Comparison of ENCODE assay signal across 1 cellular context in the genomic region with DNA sequence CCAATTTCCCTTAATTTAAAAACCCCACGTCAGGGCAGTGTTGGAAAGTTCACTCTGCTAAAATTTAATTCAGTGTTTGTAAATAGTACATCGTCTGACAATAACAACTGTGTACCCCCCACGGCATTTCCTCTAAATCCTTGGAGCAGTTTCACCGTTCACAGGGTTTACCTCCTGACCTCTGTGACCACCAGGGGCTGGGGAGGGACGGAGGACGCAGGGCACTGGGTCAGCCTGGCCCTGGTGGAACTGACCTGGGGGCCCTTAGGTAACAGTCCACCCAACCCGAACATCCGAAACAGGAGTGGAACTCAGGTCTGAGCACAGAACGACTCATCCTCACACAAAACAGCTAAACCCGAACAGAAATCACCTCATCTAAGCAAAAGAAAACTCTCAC.
TF ChIP-seq lines count a peak whose summit lies in the region.

No MANE protein-coding gene starts in this region.

TF ChIP-seq in HepG2, 621 proteins besides CTCF, POLR2A, EP300 and RAD21 (continues in another document):
- TF ChIP-seq, protein P1, sequence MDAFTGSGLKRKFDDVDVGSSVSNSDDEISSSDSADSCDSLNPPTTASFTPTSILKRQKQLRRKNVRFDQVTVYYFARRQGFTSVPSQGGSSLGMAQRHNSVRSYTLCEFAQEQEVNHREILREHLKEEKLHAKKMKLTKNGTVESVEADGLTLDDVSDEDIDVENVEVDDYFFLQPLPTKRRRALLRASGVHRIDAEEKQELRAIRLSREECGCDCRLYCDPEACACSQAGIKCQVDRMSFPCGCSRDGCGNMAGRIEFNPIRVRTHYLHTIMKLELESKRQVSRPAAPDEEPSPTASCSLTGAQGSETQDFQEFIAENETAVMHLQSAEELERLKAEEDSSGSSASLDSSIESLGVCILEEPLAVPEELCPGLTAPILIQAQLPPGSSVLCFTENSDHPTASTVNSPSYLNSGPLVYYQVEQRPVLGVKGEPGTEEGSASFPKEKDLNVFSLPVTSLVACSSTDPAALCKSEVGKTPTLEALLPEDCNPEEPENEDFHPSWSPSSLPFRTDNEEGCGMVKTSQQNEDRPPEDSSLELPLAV (CRISPR knock-in tag; conservative IDR thresholded peaks at IDR 0.05; ENCODE audit: low read depth): no peak
- no peak for TF ChIP-seq RFXAP (CRISPR knock-in tag; IDR thresholded peaks at IDR 0.05; ENCODE audit: borderline replicate concordance)
- no peak for TF ChIP-seq DMAP1 (CRISPR knock-in tag; IDR thresholded peaks at IDR 0.05)
- TF ChIP-seq MAFK (conservative IDR thresholded peaks at IDR 0.05 in 1 of 2, IDR thresholded peaks at IDR 0.05 in 1 of 2; ENCODE audit: low read length in 2 of 2): no peak
- no peak for TF ChIP-seq ZNF784 (CRISPR knock-in tag; IDR thresholded peaks at IDR 0.05; ENCODE audit: borderline replicate concordance)
- TF ChIP-seq ZFP37 (CRISPR knock-in tag; IDR thresholded peaks at IDR 0.05; ENCODE audit: borderline replicate concordance): 0 out of 2 replicates have a peak, but pooled peaks have one; percentile 45
- peak; percentile 57; the same call in 1 of the 2 replicates for TF ChIP-seq NR2F6 (IDR thresholded peaks at IDR 0.05)
- 0 out of 2 replicates have a peak, but pooled peaks have one; percentile 35 for TF ChIP-seq NR2F6 (CRISPR knock-in tag; IDR thresholded peaks at IDR 0.05)
- no peak for TF ChIP-seq NFKBIZ (CRISPR knock-in tag; IDR thresholded peaks at IDR 0.05)
- TF ChIP-seq TBL1XR1 (IDR thresholded peaks at IDR 0.05; ENCODE audit: borderline replicate concordance, low read length, partially characterized antibody): no peak
- no peak for TF ChIP-seq ZNF598 (CRISPR knock-in tag; IDR thresholded peaks at IDR 0.05; ENCODE audit: borderline replicate concordance)
- TF ChIP-seq, protein P2, sequence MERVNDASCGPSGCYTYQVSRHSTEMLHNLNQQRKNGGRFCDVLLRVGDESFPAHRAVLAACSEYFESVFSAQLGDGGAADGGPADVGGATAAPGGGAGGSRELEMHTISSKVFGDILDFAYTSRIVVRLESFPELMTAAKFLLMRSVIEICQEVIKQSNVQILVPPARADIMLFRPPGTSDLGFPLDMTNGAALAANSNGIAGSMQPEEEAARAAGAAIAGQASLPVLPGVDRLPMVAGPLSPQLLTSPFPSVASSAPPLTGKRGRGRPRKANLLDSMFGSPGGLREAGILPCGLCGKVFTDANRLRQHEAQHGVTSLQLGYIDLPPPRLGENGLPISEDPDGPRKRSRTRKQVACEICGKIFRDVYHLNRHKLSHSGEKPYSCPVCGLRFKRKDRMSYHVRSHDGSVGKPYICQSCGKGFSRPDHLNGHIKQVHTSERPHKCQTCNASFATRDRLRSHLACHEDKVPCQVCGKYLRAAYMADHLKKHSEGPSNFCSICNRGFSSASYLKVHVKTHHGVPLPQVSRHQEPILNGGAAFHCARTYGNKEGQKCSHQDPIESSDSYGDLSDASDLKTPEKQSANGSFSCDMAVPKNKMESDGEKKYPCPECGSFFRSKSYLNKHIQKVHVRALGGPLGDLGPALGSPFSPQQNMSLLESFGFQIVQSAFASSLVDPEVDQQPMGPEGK (CRISPR knock-in tag; IDR thresholded peaks at IDR 0.05): peak; percentile 67
- TF ChIP-seq ZNF432 (CRISPR knock-in tag; IDR thresholded peaks at IDR 0.05; ENCODE audit: borderline replicate concordance): no peak
- TF ChIP-seq, protein P3, sequence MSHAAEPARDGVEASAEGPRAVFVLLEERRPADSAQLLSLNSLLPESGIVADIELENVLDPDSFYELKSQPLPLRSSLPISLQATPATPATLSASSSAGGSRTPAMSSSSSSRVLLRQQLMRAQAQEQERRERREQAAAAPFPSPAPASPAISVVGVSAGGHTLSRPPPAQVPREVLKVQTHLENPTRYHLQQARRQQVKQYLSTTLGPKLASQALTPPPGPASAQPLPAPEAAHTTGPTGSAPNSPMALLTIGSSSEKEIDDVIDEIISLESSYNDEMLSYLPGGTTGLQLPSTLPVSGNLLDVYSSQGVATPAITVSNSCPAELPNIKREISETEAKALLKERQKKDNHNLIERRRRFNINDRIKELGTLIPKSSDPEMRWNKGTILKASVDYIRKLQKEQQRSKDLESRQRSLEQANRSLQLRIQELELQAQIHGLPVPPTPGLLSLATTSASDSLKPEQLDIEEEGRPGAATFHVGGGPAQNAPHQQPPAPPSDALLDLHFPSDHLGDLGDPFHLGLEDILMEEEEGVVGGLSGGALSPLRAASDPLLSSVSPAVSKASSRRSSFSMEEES (CRISPR knock-in tag; IDR thresholded peaks at IDR 0.05): no peak
- no peak for TF ChIP-seq MEIS2 (CRISPR knock-in tag; IDR thresholded peaks at IDR 0.05)
- TF ChIP-seq IRF2 (CRISPR knock-in tag; IDR thresholded peaks at IDR 0.05): no peak
- TF ChIP-seq, protein P4, sequence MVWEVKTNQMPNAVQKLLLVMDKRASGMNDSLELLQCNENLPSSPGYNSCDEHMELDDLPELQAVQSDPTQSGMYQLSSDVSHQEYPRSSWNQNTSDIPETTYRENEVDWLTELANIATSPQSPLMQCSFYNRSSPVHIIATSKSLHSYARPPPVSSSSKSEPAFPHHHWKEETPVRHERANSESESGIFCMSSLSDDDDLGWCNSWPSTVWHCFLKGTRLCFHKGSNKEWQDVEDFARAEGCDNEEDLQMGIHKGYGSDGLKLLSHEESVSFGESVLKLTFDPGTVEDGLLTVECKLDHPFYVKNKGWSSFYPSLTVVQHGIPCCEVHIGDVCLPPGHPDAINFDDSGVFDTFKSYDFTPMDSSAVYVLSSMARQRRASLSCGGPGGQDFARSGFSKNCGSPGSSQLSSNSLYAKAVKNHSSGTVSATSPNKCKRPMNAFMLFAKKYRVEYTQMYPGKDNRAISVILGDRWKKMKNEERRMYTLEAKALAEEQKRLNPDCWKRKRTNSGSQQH (CRISPR knock-in tag; IDR thresholded peaks at IDR 0.05; ENCODE audit: low read depth): no peak
- no peak for TF ChIP-seq U2AF2 (IDR thresholded peaks at IDR 0.05; ENCODE audit: low read depth, low read length)
- TF ChIP-seq ZNF563 (CRISPR knock-in tag; IDR thresholded peaks at IDR 0.05): no peak
- TF ChIP-seq SP5 (CRISPR knock-in tag; IDR thresholded peaks at IDR 0.05; ENCODE audit: borderline replicate concordance, low read depth): no peak
- no peak for TF ChIP-seq ZNF18 (CRISPR knock-in tag; IDR thresholded peaks at IDR 0.05; ENCODE audit: insufficient replicate concordance)
- no peak for TF ChIP-seq MTERF4 (CRISPR knock-in tag; IDR thresholded peaks at IDR 0.05)
- no peak for TF ChIP-seq SKI (IDR thresholded peaks at IDR 0.05; ENCODE audit: partially characterized antibody)
- peak; percentile 39; the same call in 1 of the 2 replicates for TF ChIP-seq MEF2D (CRISPR knock-in tag; IDR thresholded peaks at IDR 0.05)
- no peak for TF ChIP-seq SNAPC2 (CRISPR knock-in tag; IDR thresholded peaks at IDR 0.05)
- no peak for TF ChIP-seq RELA (CRISPR knock-in tag; IDR thresholded peaks at IDR 0.05)
- TF ChIP-seq, protein P5, sequence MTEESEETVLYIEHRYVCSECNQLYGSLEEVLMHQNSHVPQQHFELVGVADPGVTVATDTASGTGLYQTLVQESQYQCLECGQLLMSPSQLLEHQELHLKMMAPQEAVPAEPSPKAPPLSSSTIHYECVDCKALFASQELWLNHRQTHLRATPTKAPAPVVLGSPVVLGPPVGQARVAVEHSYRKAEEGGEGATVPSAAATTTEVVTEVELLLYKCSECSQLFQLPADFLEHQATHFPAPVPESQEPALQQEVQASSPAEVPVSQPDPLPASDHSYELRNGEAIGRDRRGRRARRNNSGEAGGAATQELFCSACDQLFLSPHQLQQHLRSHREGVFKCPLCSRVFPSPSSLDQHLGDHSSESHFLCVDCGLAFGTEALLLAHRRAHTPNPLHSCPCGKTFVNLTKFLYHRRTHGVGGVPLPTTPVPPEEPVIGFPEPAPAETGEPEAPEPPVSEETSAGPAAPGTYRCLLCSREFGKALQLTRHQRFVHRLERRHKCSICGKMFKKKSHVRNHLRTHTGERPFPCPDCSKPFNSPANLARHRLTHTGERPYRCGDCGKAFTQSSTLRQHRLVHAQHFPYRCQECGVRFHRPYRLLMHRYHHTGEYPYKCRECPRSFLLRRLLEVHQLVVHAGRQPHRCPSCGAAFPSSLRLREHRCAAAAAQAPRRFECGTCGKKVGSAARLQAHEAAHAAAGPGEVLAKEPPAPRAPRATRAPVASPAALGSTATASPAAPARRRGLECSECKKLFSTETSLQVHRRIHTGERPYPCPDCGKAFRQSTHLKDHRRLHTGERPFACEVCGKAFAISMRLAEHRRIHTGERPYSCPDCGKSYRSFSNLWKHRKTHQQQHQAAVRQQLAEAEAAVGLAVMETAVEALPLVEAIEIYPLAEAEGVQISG (CRISPR knock-in tag; IDR thresholded peaks at IDR 0.05): no peak
- TF ChIP-seq ZSCAN5A (CRISPR knock-in tag; IDR thresholded peaks at IDR 0.05; ENCODE audit: borderline replicate concordance): no peak
- TF ChIP-seq, protein P6, sequence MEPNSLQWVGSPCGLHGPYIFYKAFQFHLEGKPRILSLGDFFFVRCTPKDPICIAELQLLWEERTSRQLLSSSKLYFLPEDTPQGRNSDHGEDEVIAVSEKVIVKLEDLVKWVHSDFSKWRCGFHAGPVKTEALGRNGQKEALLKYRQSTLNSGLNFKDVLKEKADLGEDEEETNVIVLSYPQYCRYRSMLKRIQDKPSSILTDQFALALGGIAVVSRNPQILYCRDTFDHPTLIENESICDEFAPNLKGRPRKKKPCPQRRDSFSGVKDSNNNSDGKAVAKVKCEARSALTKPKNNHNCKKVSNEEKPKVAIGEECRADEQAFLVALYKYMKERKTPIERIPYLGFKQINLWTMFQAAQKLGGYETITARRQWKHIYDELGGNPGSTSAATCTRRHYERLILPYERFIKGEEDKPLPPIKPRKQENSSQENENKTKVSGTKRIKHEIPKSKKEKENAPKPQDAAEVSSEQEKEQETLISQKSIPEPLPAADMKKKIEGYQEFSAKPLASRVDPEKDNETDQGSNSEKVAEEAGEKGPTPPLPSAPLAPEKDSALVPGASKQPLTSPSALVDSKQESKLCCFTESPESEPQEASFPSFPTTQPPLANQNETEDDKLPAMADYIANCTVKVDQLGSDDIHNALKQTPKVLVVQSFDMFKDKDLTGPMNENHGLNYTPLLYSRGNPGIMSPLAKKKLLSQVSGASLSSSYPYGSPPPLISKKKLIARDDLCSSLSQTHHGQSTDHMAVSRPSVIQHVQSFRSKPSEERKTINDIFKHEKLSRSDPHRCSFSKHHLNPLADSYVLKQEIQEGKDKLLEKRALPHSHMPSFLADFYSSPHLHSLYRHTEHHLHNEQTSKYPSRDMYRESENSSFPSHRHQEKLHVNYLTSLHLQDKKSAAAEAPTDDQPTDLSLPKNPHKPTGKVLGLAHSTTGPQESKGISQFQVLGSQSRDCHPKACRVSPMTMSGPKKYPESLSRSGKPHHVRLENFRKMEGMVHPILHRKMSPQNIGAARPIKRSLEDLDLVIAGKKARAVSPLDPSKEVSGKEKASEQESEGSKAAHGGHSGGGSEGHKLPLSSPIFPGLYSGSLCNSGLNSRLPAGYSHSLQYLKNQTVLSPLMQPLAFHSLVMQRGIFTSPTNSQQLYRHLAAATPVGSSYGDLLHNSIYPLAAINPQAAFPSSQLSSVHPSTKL (CRISPR knock-in tag; IDR thresholded peaks at IDR 0.05): no peak
- TF ChIP-seq KDM2A (CRISPR knock-in tag; IDR thresholded peaks at IDR 0.05; ENCODE audit: borderline replicate concordance, low read depth): no peak; the same call in 1 of the 2 replicates
- TF ChIP-seq, protein P7, sequence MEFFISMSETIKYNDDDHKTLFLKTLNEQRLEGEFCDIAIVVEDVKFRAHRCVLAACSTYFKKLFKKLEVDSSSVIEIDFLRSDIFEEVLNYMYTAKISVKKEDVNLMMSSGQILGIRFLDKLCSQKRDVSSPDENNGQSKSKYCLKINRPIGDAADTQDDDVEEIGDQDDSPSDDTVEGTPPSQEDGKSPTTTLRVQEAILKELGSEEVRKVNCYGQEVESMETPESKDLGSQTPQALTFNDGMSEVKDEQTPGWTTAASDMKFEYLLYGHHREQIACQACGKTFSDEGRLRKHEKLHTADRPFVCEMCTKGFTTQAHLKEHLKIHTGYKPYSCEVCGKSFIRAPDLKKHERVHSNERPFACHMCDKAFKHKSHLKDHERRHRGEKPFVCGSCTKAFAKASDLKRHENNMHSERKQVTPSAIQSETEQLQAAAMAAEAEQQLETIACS (CRISPR knock-in tag; IDR thresholded peaks at IDR 0.05): no peak
- no peak for TF ChIP-seq LBX2 (CRISPR knock-in tag; IDR thresholded peaks at IDR 0.05; ENCODE audit: borderline replicate concordance)
- TF ChIP-seq ZNF263 (CRISPR knock-in tag; IDR thresholded peaks at IDR 0.05): 0 out of 2 replicates have a peak, but pooled peaks have one; percentile 22
- TF ChIP-seq KMT2A (CRISPR knock-in tag; IDR thresholded peaks at IDR 0.05): no peak
- no peak for TF ChIP-seq HES4 (CRISPR knock-in tag; IDR thresholded peaks at IDR 0.05; ENCODE audit: borderline replicate concordance)
- TF ChIP-seq PHB2 (IDR thresholded peaks at IDR 0.05; ENCODE audit: partially characterized antibody): no peak
